In the genomic region with DNA sequence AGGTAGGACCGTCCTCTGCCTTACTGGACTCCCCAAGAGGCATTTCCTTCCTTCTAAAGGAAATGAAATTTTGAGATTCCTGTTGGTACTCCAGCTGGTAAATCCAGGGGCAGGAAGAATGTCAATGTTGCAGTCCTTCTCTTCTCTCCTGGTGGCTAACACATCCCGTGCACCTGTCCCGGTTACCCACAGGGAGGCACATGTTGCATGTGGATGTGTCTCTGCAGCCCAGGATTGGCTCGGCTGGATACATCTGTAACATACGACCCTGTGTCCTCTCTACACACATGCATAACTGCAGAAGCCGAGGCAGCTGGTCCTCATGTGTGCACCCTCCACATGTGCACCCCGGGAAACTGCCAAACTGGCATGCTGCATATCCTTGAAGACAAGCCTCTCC, we compare ENCODE assay signal across 18 cellular contexts. TPM values are rescaled to one million over a fixed set of nuclear protein-coding genes. Genes with fewer than 3 reads are reported as not detected.
DNase-seq lines count a peak whose midpoint lies in the region; ATAC-seq, FAIRE-seq and TF ChIP-seq lines count a peak whose summit lies in the region.
"Had no signal": no experiment of that assay in that cellular context is flagged by ENCODE, and none has a peak within 500 bp of the region (broad histone marks: within the 10 kb centered on the region; RNA-seq: fewer than 3 reads in every experiment).

No MANE protein-coding gene starts in this region.

- no peaks in the 10 kb centered on the region for H3K9me3 ChIP-seq in SK-N-SH
- no peaks in the 10 kb centered on the region for H3K9me3 ChIP-seq in HCT116 (ENCODE audit: control insufficient read depth in 1 of 2, insufficient read depth in 1 of 2, low read depth in 1 of 2, low read length in 2 of 2)
- no peaks in the 10 kb centered on the region for H3K9me3 ChIP-seq in WERI-Rb-1 (ENCODE audit: severe bottlenecking)
- no peaks in the 10 kb centered on the region for H3K9me3 ChIP-seq in neural progenitor cell (ENCODE audit: low read depth)
- no peaks in the 10 kb centered on the region for H3K9me3 ChIP-seq in esophagus squamous epithelium
- H3K9me3 ChIP-seq: esophagus muscularis mucosa, uterus had no signal

- intact Hi-C loops in HCT116 (cut with micrococcal nuclease), result no loop called here
- intact Hi-C loops in esophagus squamous epithelium (cut with DNase I), result loop anchor here (10.0 kb wide), 1 partner anchor 254 kb away; no protein-coding TSS in a partner anchor

- peaks cover 41% of the 10 kb centered on the region for H3K27me3 Mint-ChIP-seq in neural progenitor cell (ENCODE audit: insufficient read depth, low read depth)

- no peak overlapping the region for H3K27ac Mint-ChIP-seq in neural progenitor cell
- H3K27ac Mint-ChIP-seq: HFFc6, mesothelial cell of epicardium had no signal

- DNase-seq in SK-N-SH, result no peak
- no peak for DNase-seq in HCT116 (ENCODE audit: low read depth, low spot score)
- DNase-seq in WERI-Rb-1, result peak; percentile 75
- no peak for DNase-seq in neural progenitor cell (ENCODE audit: low spot score)
- DNase-seq in NCI-H524 treated with DMSO at 0.1 percent for 48 hours (lab: John Stamatoyannopoulos, UW), result no peak
- no peak for DNase-seq in esophagus squamous epithelium (lab: John Stamatoyannopoulos, UW)
- no peak for DNase-seq in GM12892 (ENCODE audit: insufficient read length)
- DNase-seq: activated effector memory CD4-positive, alpha-beta T cell treated with Interleukin-2 at 50 U/mL for 16 hours; effector CD4-positive, alpha-beta T cell; KBM-7; uterus had no signal

- H3F3A ChIP-seq in SK-N-SH (replicated peaks; ENCODE audit: insufficient read depth), result no peaks in the 10 kb centered on the region
- H3F3A ChIP-seq in neural progenitor cell (ENCODE audit: low read depth), result peaks cover 4% of the 10 kb centered on the region

- H3K79me2 ChIP-seq in SK-N-SH (ENCODE audit: insufficient read depth), result no peaks in the 10 kb centered on the region
- no peaks in the 10 kb centered on the region for H3K79me2 ChIP-seq in HCT116 (ENCODE audit: insufficient read depth, low read length)
- no peaks in the 10 kb centered on the region for H3K79me2 ChIP-seq in neural progenitor cell (ENCODE audit: low read depth)

- TF ChIP-seq POLR2A in HCT116 (IDR thresholded peaks at IDR 0.05; ENCODE audit: borderline replicate concordance, extremely low read depth, insufficient read depth, insufficient read length) (no peak), esophagus squamous epithelium (IDR thresholded peaks at IDR 0.05) (no peak), GM12892 (IDR thresholded peaks at IDR 0.05; ENCODE audit: low read depth, low read length) (no peak)

- CTCF ChIA-PET in SK-N-SH (lab: Yijun Ruan, JAX) (interaction anchor here (0.6 to 5.4 kb wide), 65 partner anchors 9 to 613 kb away, joined by 3 to 65 read pairs (median 5); no protein-coding TSS in a partner anchor), HCT116 (lab: Charles Lee) (interaction anchor here (1.3 to 1.7 kb wide), 3 partner anchors 18 to 260 kb away, joined by 3 to 8 read pairs (median 6); no protein-coding TSS in a partner anchor)

- H2AFZ ChIP-seq in SK-N-SH (ENCODE audit: low read depth) (no peak overlapping the region), HCT116 (ENCODE audit: low read depth, low read length, poor library complexity, severe bottlenecking) (peak overlapping the region; percentile 56), neural progenitor cell (replicated peaks) (no peak overlapping the region)

- WGBS in SK-N-SH (ENCODE audit: low lambda C conversion rate), result 80% methylated on average over 7 of the region's 7 CpGs
- WGBS in esophagus squamous epithelium, 2 donors, result 60 to 63% methylated on average over 4 to 6 of the region's 7 CpGs

- POLR2A ChIA-PET in SK-N-SH (lab: Yijun Ruan, JAX), result no interaction called here
- POLR2A ChIA-PET in HCT116 (lab: Charles Lee), result no interaction called here

- H3K9me3 Mint-ChIP-seq in neural progenitor cell, result no peaks in the 10 kb centered on the region
- H3K9me3 Mint-ChIP-seq: HFFc6, mesothelial cell of epicardium had no signal

- H3K27ac ChIP-seq in SK-N-SH (ENCODE audit: low read depth in 2 of 2, low read length in 1 of 2), result peak overlapping the region in 1 of 2 experiments; percentile 82; a peak in 1 of 4 replicates
- H3K27ac ChIP-seq in HCT116 (ENCODE audit: low read depth, low read length), result no peak overlapping the region
- no peak overlapping the region for H3K27ac ChIP-seq in WERI-Rb-1
- H3K27ac ChIP-seq in neural progenitor cell, result no peak overlapping the region
- H3K27ac ChIP-seq in esophagus squamous epithelium, result no peak overlapping the region

- peaks cover 26% of the 10 kb centered on the region for H3K4me1 Mint-ChIP-seq in neural progenitor cell

- no peaks in the 10 kb centered on the region for H3K9me2 ChIP-seq in SK-N-SH
- H3K9me2 ChIP-seq in HCT116 (ENCODE audit: insufficient read depth), result no peaks in the 10 kb centered on the region

- no peak overlapping the region for H3K4me3 ChIP-seq in SK-N-SH (ENCODE audit: low read depth in 2 of 2, low read length in 1 of 2)
- no peak overlapping the region for H3K4me3 ChIP-seq in HCT116 (replicated peaks in 1 of 2; ENCODE audit: low read depth in 1 of 2, low read length in 2 of 2)
- H3K4me3 ChIP-seq in WERI-Rb-1 (ENCODE audit: low read depth, low read length), result no peak overlapping the region
- H3K4me3 ChIP-seq in neural progenitor cell, result no peak overlapping the region
- H3K4me3 ChIP-seq in esophagus squamous epithelium, result no peak overlapping the region

- FAIRE-seq in GM12892 (lab: Jason Lieb, UNC), result no peak
- FAIRE-seq: GM18507, TTC549 had no signal

- H3K4me3 Mint-ChIP-seq in neural progenitor cell, result peak overlapping the region; percentile 71
- H3K4me3 Mint-ChIP-seq: HFFc6 had no signal

- H3K4me1 ChIP-seq in SK-N-SH (ENCODE audit: control insufficient read depth in 1 of 2, insufficient read depth in 2 of 2, low read depth in 1 of 2, low read length in 1 of 2) (peaks cover 0 to 32% of the 10 kb centered on the region in 2 experiments; a peak in 1 of 4 replicates), HCT116 (ENCODE audit: control insufficient read depth in 1 of 2, insufficient read depth in 2 of 2, low read length in 2 of 2) (peaks cover 0 to 12% of the 10 kb centered on the region in 2 experiments; a peak in 2 of 4 replicates), neural progenitor cell (peaks cover 24% of the 10 kb centered on the region), esophagus squamous epithelium (peaks cover 14 to 32% (median 16%) of the 10 kb centered on the region in 3 donors)
- H3K4me1 ChIP-seq: uterus had no signal

- TF ChIP-seq RAD21 in SK-N-SH (IDR thresholded peaks at IDR 0.05; ENCODE audit: low read length), result peak; percentile 42; the same call in 1 of the 2 replicates
- TF ChIP-seq RAD21 in HCT116 (IDR thresholded peaks at IDR 0.05; ENCODE audit: low read depth), result no peak

- ATAC-seq in SK-N-SH treated with all-trans-retinoic acid at 6 μM for 48 hours, result no peak
- no peak for ATAC-seq in HCT116

- H3K36me3 ChIP-seq in SK-N-SH (replicated peaks in 1 of 2; ENCODE audit: control insufficient read depth in 1 of 2, insufficient read depth in 2 of 2, low read length in 1 of 2), result no peaks in the 10 kb centered on the region
- H3K36me3 ChIP-seq in HCT116 (ENCODE audit: control insufficient read depth in 1 of 2, insufficient read depth in 2 of 2, low read length in 2 of 2), result no peaks in the 10 kb centered on the region
- H3K36me3 ChIP-seq in WERI-Rb-1, result no peaks in the 10 kb centered on the region
- H3K36me3 ChIP-seq in neural progenitor cell, result no peaks in the 10 kb centered on the region
- no peaks in the 10 kb centered on the region for H3K36me3 ChIP-seq in esophagus squamous epithelium
- H3K36me3 ChIP-seq: esophagus muscularis mucosa, uterus had no signal

- RAD21 ChIA-PET in HCT116 (lab: Charles Lee; ENCODE audit: low non-redundant PET in 1 of 2, low total read pairs in 2 of 2, uncharacterized antibody in 2 of 2, unreplicated experiment in 2 of 2), result interaction anchor here in 1 of 2 experiments (1.7 kb wide), 1 partner anchor 260 kb away, joined by 5 read pairs; no protein-coding TSS in a partner anchor

- no TSS peak for BruUV-seq in HCT116 (replicated peaks; lab: Mats Ljungman, UMichigan)

- H4K20me1 ChIP-seq in SK-N-SH (ENCODE audit: insufficient read depth), result no peaks in the 10 kb centered on the region
- H4K20me1 ChIP-seq in HCT116 (ENCODE audit: insufficient read depth), result no peaks in the 10 kb centered on the region
- H4K20me1 ChIP-seq in neural progenitor cell (ENCODE audit: low read depth), result no peaks in the 10 kb centered on the region

- H3K4me2 ChIP-seq in SK-N-SH, result no peak overlapping the region
- no peak overlapping the region for H3K4me2 ChIP-seq in HCT116 (ENCODE audit: low read length)
- no peak overlapping the region for H3K4me2 ChIP-seq in neural progenitor cell

- no peak for TF ChIP-seq EP300 in SK-N-SH (IDR thresholded peaks at IDR 0.05; ENCODE audit: borderline replicate concordance in 1 of 2, low read depth in 1 of 2, low read length in 1 of 2)

- H3K9ac ChIP-seq in SK-N-SH (no peak overlapping the region), HCT116 (ENCODE audit: low read length) (no peak overlapping the region), neural progenitor cell (no peak overlapping the region)

- TF ChIP-seq CTCF in SK-N-SH (IDR thresholded peaks at IDR 0.05) (no peak), HCT116 (IDR thresholded peaks at IDR 0.05 in 2 of 3, conservative IDR thresholded peaks at IDR 0.05 in 1 of 3; ENCODE audit: borderline replicate concordance in 1 of 3, insufficient read depth in 1 of 3, low read depth in 2 of 3, low read length in 2 of 3) (no peak), WERI-Rb-1 (IDR thresholded peaks at IDR 0.05; ENCODE audit: low read depth, low read length) (peak; percentile 71), neural progenitor cell (IDR thresholded peaks at IDR 0.05) (no peak), esophagus squamous epithelium (IDR thresholded peaks at IDR 0.05) (no peak)

- no peaks in the 10 kb centered on the region for H3K36me3 Mint-ChIP-seq in neural progenitor cell
- H3K36me3 Mint-ChIP-seq: mesothelial cell of epicardium had no signal

- H3K27me3 ChIP-seq in SK-N-SH (ENCODE audit: insufficient read depth), result peaks cover 20% of the 10 kb centered on the region; the same call in 1 of the 2 replicates
- peaks cover 23% of the 10 kb centered on the region for H3K27me3 ChIP-seq in HCT116 (ENCODE audit: insufficient read depth, low read length)
- H3K27me3 ChIP-seq in WERI-Rb-1 (ENCODE audit: insufficient read depth, low read depth, severe bottlenecking), result no peaks in the 10 kb centered on the region
- peaks cover 45% of the 10 kb centered on the region for H3K27me3 ChIP-seq in neural progenitor cell
- H3K27me3 ChIP-seq in esophagus squamous epithelium, result peaks cover 0 to 78% (median 0%) of the 10 kb centered on the region in 4 donors
- H3K27me3 ChIP-seq: uterus had no signal

TF ChIP-seq in SK-N-SH treated with all-trans-retinoic acid at 6 μM for 48 hours, 23 proteins besides CTCF, POLR2A, EP300 and RAD21 (continues in another document):
- no peak for TF ChIP-seq OSR1 (CRISPR knock-in tag; IDR thresholded peaks at IDR 0.05)

RNA-seq across cellular contexts. Expression of a gene that starts 1.3 kb away (rescaled TPM):
- polyA plus RNA-seq in SK-N-SH (2012; rRNA removed), result 0.02 and 0.13 TPM in 2 replicates
- polyA plus RNA-seq in SK-N-SH (2012; cell fraction: cytosol; rRNA removed), result 0.05 and 0.18 TPM in 2 replicates
- 0.06 and 0.15 TPM in 2 replicates for polyA plus RNA-seq in SK-N-SH (2012; cell fraction: nucleus; rRNA removed)
- total RNA-seq in HCT116 (2021; ENCODE audit: unreplicated experiment) (not detected), neural progenitor cell (ENCODE audit: low replicate concordance) (0.40 TPM in 1 of 2 replicates, not detected in the other), esophagus squamous epithelium (1 to 10 TPM in 1 of 4 donors, under 1 TPM in 3; 0.18 to 2.2 (median 0.34) TPM)
- polyA plus RNA-seq in HCT116 (2012), result not detected in 2 replicates
- polyA plus RNA-seq in GM12892 (2012; ENCODE audit: missing spikeins), result not detected
- total RNA-seq: HFFc6, mesothelial cell of epicardium, RPMI7951 had no signal
